7 cellular contexts compared by ENCODE assay signal in the genomic region with DNA sequence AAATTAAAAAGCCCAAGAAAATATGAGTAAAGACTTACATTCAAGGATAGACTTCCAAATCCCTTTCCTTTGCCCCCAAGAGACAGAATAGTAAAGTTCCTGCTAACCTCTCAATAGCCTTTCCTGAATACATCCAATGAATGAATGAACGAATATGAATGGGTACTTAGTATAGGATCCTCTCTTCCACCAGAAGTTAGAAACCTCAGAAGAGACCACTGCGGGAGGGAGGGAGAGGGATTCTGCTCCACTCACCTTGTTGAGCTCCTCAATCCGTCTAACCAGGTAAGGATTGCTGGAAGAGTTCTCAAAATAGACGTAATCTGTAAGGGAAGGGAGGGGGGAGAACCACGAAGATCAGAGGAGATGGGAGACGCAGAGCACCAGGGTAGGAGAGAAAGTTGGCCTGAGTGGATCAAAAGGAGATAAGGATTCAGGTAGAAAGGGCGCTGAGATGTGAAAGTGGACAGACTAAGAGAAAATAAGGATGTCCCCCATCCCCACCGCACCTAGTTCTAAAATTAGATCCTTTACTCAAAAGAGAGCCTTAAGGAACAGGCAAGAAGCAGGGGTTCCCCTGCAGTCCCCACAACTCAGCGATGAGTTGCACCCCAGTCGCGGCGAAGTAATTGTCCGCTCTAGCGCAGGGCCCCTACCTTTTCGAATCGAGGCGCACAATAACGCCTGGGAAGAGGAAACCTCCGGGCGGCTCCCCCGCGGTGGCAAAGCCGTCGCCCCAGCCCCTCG. TPM values are rescaled to one million over a fixed set of nuclear protein-coding genes. Genes with fewer than 3 reads are reported as not detected.
DNase-seq lines count a peak whose midpoint lies in the region; ATAC-seq and TF ChIP-seq lines count a peak whose summit lies in the region.

No MANE protein-coding gene starts in this region.

- H3K4me2 ChIP-seq in H9 (ENCODE audit: insufficient read depth, insufficient read length, low read length) = peak overlapping the region; percentile 71
- peak overlapping the region; percentile 90 for H3K4me2 ChIP-seq in SU-DHL-6 (ENCODE audit: low read depth, low read length, poor library complexity, severe bottlenecking)
- peak overlapping the region; percentile 88 for H3K4me2 ChIP-seq in fibroblast of lung (ENCODE audit: extremely low read depth, insufficient read depth, low read length)

- WGBS in H9 (ENCODE audit: extremely low coverage, insufficient read length, low lambda C conversion rate) = no CpG with 5 or more reads among the region's 25 CpGs

- H4K8ac ChIP-seq in H9 (replicated peaks; ENCODE audit: insufficient read length, low read depth, low read length) = no peak overlapping the region

- H2BK12ac ChIP-seq in H9 (ENCODE audit: insufficient read length, low read depth, low read length) = no peak overlapping the region

- H3K4me1 Mint-ChIP-seq in H9 = peaks cover 42 to 54% of the 10 kb centered on the region in 2 experiments

- H3K27ac ChIP-seq in H9 (ENCODE audit: insufficient read length, low read depth, low read length) = no peak overlapping the region
- H3K27ac ChIP-seq in SU-DHL-6 (ENCODE audit: low read depth, low read length) = peak overlapping the region; percentile 84
- H3K27ac ChIP-seq in fibroblast of lung (ENCODE audit: insufficient read depth, low read length) = peak overlapping the region; percentile 92
- peak overlapping the region; percentile 87 to 97 (median 94) for H3K27ac ChIP-seq in gastrocnemius medialis

- no peak overlapping the region for H4K91ac ChIP-seq in H9 (ENCODE audit: insufficient read length, low read depth, low read length)

- H3T11ph ChIP-seq in H9 (ENCODE audit: low read length) = no peak overlapping the region

- no peaks in the 10 kb centered on the region for H3K9me2 ChIP-seq in SU-DHL-6 (replicated peaks; ENCODE audit: insufficient read depth, low read length)

- peak overlapping the region; percentile 96 for H3K14ac ChIP-seq in H9 (ENCODE audit: insufficient read depth, low read length)

- no peak overlapping the region for H2BK120ac ChIP-seq in H9 (ENCODE audit: low read depth, low read length, poor library complexity, severe bottlenecking)

- H4K20me1 ChIP-seq in H9 (ENCODE audit: control insufficient read depth, insufficient read depth, insufficient read length) (peaks cover 2% of the 10 kb centered on the region), SU-DHL-6 (ENCODE audit: low read depth, low read length) (no peaks in the 10 kb centered on the region), fibroblast of lung (ENCODE audit: control insufficient read depth, extremely low read depth, insufficient read depth, low read length) (no peaks in the 10 kb centered on the region)

- DNase-seq in H9 (no peak), fibroblast of lung (ENCODE audit: low read depth in 2 of 2) (no peak), gastrocnemius medialis (no peak), NCI-H774 (lab: John Stamatoyannopoulos, UW) (no peak), NCI-H1092 treated with DMSO at 0.1 percent for 48 hours (lab: John Stamatoyannopoulos, UW) (no peak)

- no peak overlapping the region for H3K23ac ChIP-seq in H9 (ENCODE audit: insufficient read length, low read depth, low read length)

- peaks cover 18% of the 10 kb centered on the region; the same call in 1 of the 2 replicates for H3K36me3 ChIP-seq in SU-DHL-6 (ENCODE audit: low read length)
- peaks cover 20% of the 10 kb centered on the region for H3K36me3 ChIP-seq in fibroblast of lung (ENCODE audit: control insufficient read depth, insufficient read depth, low read length)
- peaks cover 0 to 44% of the 10 kb centered on the region in 2 donors for H3K36me3 ChIP-seq in gastrocnemius medialis

- H2AK5ac ChIP-seq in H9 (ENCODE audit: insufficient read length, low read length) = no peak overlapping the region

- H3K23me2 ChIP-seq in H9 (ENCODE audit: insufficient read length, low read depth, low read length, poor library complexity, severe bottlenecking) = peaks cover 4% of the 10 kb centered on the region

- H2BK20ac ChIP-seq in H9 (ENCODE audit: low read depth, low read length, poor library complexity, severe bottlenecking) = no peak overlapping the region

- in situ Hi-C loops in gastrocnemius medialis (cut with MboI; ENCODE audit: low sequenced_read_pairs in 4 of 4) = loop anchor here in 1 of 4 donors (25.0 kb wide), 1 partner anchor 112 kb away; the partner anchor contains the start of genes BSCL2 and GNG3

- H3K56ac ChIP-seq in H9 (ENCODE audit: insufficient read length, low read depth, low read length) = no peak overlapping the region

- TF ChIP-seq CTCF in H9 (conservative IDR thresholded peaks at IDR 0.05) (no peak), SU-DHL-6 (IDR thresholded peaks at IDR 0.05; ENCODE audit: insufficient read depth, low read length, poor library complexity, severe bottlenecking) (no peak), fibroblast of lung (conservative IDR thresholded peaks at IDR 0.05 in 1 of 2, IDR thresholded peaks at IDR 0.05 in 1 of 2; ENCODE audit: low read depth in 1 of 2, low read length in 2 of 2) (no peak), gastrocnemius medialis (IDR thresholded peaks at IDR 0.05 in 4 of 5, conservative IDR thresholded peaks at IDR 0.05 in 1 of 5) (no peak)

- peak overlapping the region; percentile 90 to 93 for H3K4me3 Mint-ChIP-seq in H9

- ATAC-seq in gastrocnemius medialis = no peak
- ATAC-seq in GM18868 (IDR thresholded peaks at IDR 0.05; ENCODE audit: unreplicated experiment) = no peak

- no peak for TF ChIP-seq POLR2A in gastrocnemius medialis (IDR thresholded peaks at IDR 0.05)

- peak overlapping the region in 2 of 3 experiments; percentile 84 to 86; a peak in 5 of 7 replicates for H3K27ac Mint-ChIP-seq in H9

- no peaks in the 10 kb centered on the region for H3K9me3 Mint-ChIP-seq in H9

- no peak overlapping the region for H2BK15ac ChIP-seq in H9 (ENCODE audit: low read depth, low read length)

- H3K9me3 ChIP-seq in H9 (ENCODE audit: control insufficient read depth, low read depth, low read length) (no peaks in the 10 kb centered on the region), SU-DHL-6 (ENCODE audit: insufficient read depth, low read length) (no peaks in the 10 kb centered on the region), fibroblast of lung (ENCODE audit: control insufficient read depth, insufficient read depth, low read depth, low read length) (no peaks in the 10 kb centered on the region), gastrocnemius medialis (no peaks in the 10 kb centered on the region)

- peaks cover 8% of the 10 kb centered on the region for H3K4me1 ChIP-seq in H9 (ENCODE audit: insufficient read depth, low read length)
- H3K4me1 ChIP-seq in fibroblast of lung (ENCODE audit: control insufficient read depth, extremely low read depth, insufficient read depth, low read length) = peaks cover 6% of the 10 kb centered on the region
- H3K4me1 ChIP-seq in gastrocnemius medialis = peaks cover 17 to 29% of the 10 kb centered on the region in 2 donors

- H3K27me3 ChIP-seq in H9 (ENCODE audit: insufficient read depth, low read length) (peaks cover 12% of the 10 kb centered on the region; the same call in 1 of the 2 replicates), SU-DHL-6 (ENCODE audit: low read length) (no peaks in the 10 kb centered on the region), fibroblast of lung (ENCODE audit: control insufficient read depth, insufficient read depth, low read length) (no peaks in the 10 kb centered on the region), gastrocnemius medialis (no peaks in the 10 kb centered on the region)

- no peak overlapping the region for H2AFZ ChIP-seq in H9 (ENCODE audit: low read length)
- no peak overlapping the region for H2AFZ ChIP-seq in SU-DHL-6 (ENCODE audit: low read depth, low read length, severe bottlenecking)
- no peak overlapping the region for H2AFZ ChIP-seq in fibroblast of lung (ENCODE audit: low read length)

- H4K5ac ChIP-seq in H9 (ENCODE audit: insufficient read length, low read depth, low read length) = no peak overlapping the region

- peaks cover 34% of the 10 kb centered on the region for H3K27me3 Mint-ChIP-seq in H9 (ENCODE audit: low read depth)

- H3K9ac ChIP-seq in H9 (ENCODE audit: extremely low read depth, insufficient read length, low read length) (peak overlapping the region; percentile 84), SU-DHL-6 (ENCODE audit: low read length) (peak overlapping the region; percentile 99), fibroblast of lung (ENCODE audit: insufficient read depth, low read length) (peak overlapping the region; percentile 94)

- peaks cover 25% of the 10 kb centered on the region for H3F3A ChIP-seq in SU-DHL-6 (ENCODE audit: insufficient read depth)

- no peak overlapping the region; the same call in 1 of the 2 replicates for H3K4ac ChIP-seq in H9 (ENCODE audit: low read depth, low read length)

- H3K36me3 Mint-ChIP-seq in H9 (ENCODE audit: insufficient read depth in 1 of 3, low read depth in 3 of 3) = peaks cover 52 to 62% (median 57%) of the 10 kb centered on the region in 3 experiments

- intact Hi-C loops in gastrocnemius medialis (cut with DNase I; ENCODE audit: low total_unique reads) = loop anchor here (1.0 to 5.0 kb wide), 6 partner anchors 8 to 203 kb away; partner anchors contain the start of genes BSCL2, GNG3 and UBXN1

- no peak overlapping the region for H3K18ac ChIP-seq in H9 (ENCODE audit: insufficient read length, low read depth, low read length)

- no peak overlapping the region for H2BK5ac ChIP-seq in H9 (ENCODE audit: insufficient read length, low read length)

- H3K79me1 ChIP-seq in H9 (ENCODE audit: insufficient read depth, low read depth, low read length, poor library complexity, severe bottlenecking) = no peaks in the 10 kb centered on the region

- H3K79me2 ChIP-seq in H9 (ENCODE audit: insufficient read depth, low read length) = no peaks in the 10 kb centered on the region; the same call in 1 of the 2 replicates
- peaks cover 33% of the 10 kb centered on the region for H3K79me2 ChIP-seq in SU-DHL-6 (ENCODE audit: insufficient read depth, low read length)
- H3K79me2 ChIP-seq in fibroblast of lung (ENCODE audit: control insufficient read depth, insufficient read depth, low read length) = peaks cover 37% of the 10 kb centered on the region

- H3K4me3 ChIP-seq in SU-DHL-6 (ENCODE audit: insufficient read depth, low read length, poor library complexity, severe bottlenecking) = peak overlapping the region; percentile 88
- peak overlapping the region; percentile 77 to 93 (median 89) for H3K4me3 ChIP-seq in fibroblast of lung (replicated peaks in 1 of 4; ENCODE audit: control extremely low read depth in 1 of 4, insufficient read depth in 1 of 4, low read depth in 3 of 4, low read length in 4 of 4)
- peak overlapping the region; percentile 84 to 99 (median 98) for H3K4me3 ChIP-seq in gastrocnemius medialis

RNA-seq across cellular contexts. Expression of gene MTA2, which starts 1.1 kb away (rescaled TPM):
- total RNA-seq in H9 (2021) = 143 and 149 TPM in 2 replicates
- 117 and 124 TPM in 2 replicates for total RNA-seq in fibroblast of lung
- 31.4 and 33.6 TPM in 2 replicates for polyA plus RNA-seq in fibroblast of lung
- 65.0 and 77.5 TPM in 2 replicates for polyA plus RNA-seq in fibroblast of lung (2012)
- polyA minus RNA-seq in fibroblast of lung (ENCODE audit: low replicate concordance) = 73.0 and 89.7 TPM in 2 replicates
- 10 to 100 TPM; 28.0 to 47.1 (median 31.7) TPM for total RNA-seq in gastrocnemius medialis

RNA-seq across cellular contexts. Expression of gene TUT1, which starts 9.2 kb away (rescaled TPM):
- total RNA-seq in H9 (2021) = 20.7 and 24.9 TPM in 2 replicates
- total RNA-seq in fibroblast of lung = 6.9 and 7.8 TPM in 2 replicates
- 5.5 and 6.8 TPM in 2 replicates for polyA plus RNA-seq in fibroblast of lung
- 7.1 and 9.5 TPM in 2 replicates for polyA plus RNA-seq in fibroblast of lung (2012)
- 5.9 and 7.1 TPM in 2 replicates for polyA minus RNA-seq in fibroblast of lung (ENCODE audit: low replicate concordance)
- 10 to 100 TPM in 3 of 4 donors, 1 to 10 TPM in 1; 7.8 to 15.7 (median 11.7) TPM for total RNA-seq in gastrocnemius medialis

RNA-seq across cellular contexts. Expression of gene EML3, which starts 12.0 kb away (rescaled TPM):
- total RNA-seq in H9 (2021) (35.3 and 40.6 TPM in 2 replicates), fibroblast of lung (17.5 and 20.5 TPM in 2 replicates), gastrocnemius medialis (1 to 10 TPM; 4.7 to 7.9 (median 7.0) TPM)
- 17.8 and 22.6 TPM in 2 replicates for polyA plus RNA-seq in fibroblast of lung
- polyA plus RNA-seq in fibroblast of lung (2012) = 27.5 and 34.0 TPM in 2 replicates
- 37.1 and 108 TPM in 2 replicates for polyA minus RNA-seq in fibroblast of lung (ENCODE audit: low replicate concordance)

RNA-seq across cellular contexts. Expression of gene ROM1, which starts 12.5 kb away (rescaled TPM):
- total RNA-seq in H9 (2021) (0.79 and 1.0 TPM in 2 replicates), fibroblast of lung (8.5 and 9.9 TPM in 2 replicates), gastrocnemius medialis (1 to 10 TPM; 1.6 to 3.7 (median 2.7) TPM)
- 1.7 and 3.0 TPM in 2 replicates for polyA plus RNA-seq in fibroblast of lung
- polyA plus RNA-seq in fibroblast of lung (2012) = 6.3 and 7.5 TPM in 2 replicates
- 2.4 and 7.7 TPM in 2 replicates for polyA minus RNA-seq in fibroblast of lung (ENCODE audit: low replicate concordance)

RNA-seq across cellular contexts. Expression of gene B3GAT3, which starts 21.2 kb away (rescaled TPM):
- total RNA-seq in H9 (2021) = 30.6 and 30.8 TPM in 2 replicates
- total RNA-seq in fibroblast of lung = 29.1 and 30.8 TPM in 2 replicates
- 15.9 and 17.6 TPM in 2 replicates for polyA plus RNA-seq in fibroblast of lung
- polyA plus RNA-seq in fibroblast of lung (2012) = 25.3 and 35.4 TPM in 2 replicates
- polyA minus RNA-seq in fibroblast of lung (ENCODE audit: low replicate concordance) = 15.4 and 17.9 TPM in 2 replicates
- 10 to 100 TPM in 2 of 4 donors, 1 to 10 TPM in 2; 4.4 to 21.4 (median 9.8) TPM for total RNA-seq in gastrocnemius medialis
